14 cellular contexts compared by ENCODE assay signal in genomic region chr2:176174382-176174834, GRCh38. TPM values are rescaled to one million over a fixed set of nuclear protein-coding genes. Genes with fewer than 3 reads are reported as not detected.
DNase-seq lines count a peak whose midpoint lies in the region; ATAC-seq and TF ChIP-seq lines count a peak whose summit lies in the region.
"Had no signal": no experiment of that assay in that cellular context is flagged by ENCODE, and none has a peak within 500 bp of the region (broad histone marks: within the 10 kb centered on the region; RNA-seq: fewer than 3 reads in every experiment).

No MANE protein-coding gene starts in this region.

- no peak overlapping the region for H3K4me3 ChIP-seq in NT2/D1 (ENCODE audit: insufficient read length, low read depth)
- H3K4me3 ChIP-seq in esophagus muscularis mucosa: peak overlapping the region in 3 of 4 donors; percentile 8 to 12 (median 9)
- peak overlapping the region; percentile 19 for H3K4me3 ChIP-seq in osteoblast (ENCODE audit: insufficient read depth, low read length)
- H3K4me3 ChIP-seq in foreskin fibroblast (ENCODE audit: low read depth in 1 of 2, low read length in 2 of 2): no peak overlapping the region
- H3K4me3 ChIP-seq: skin epidermis, vagina had no signal

- H3K36me3 ChIP-seq in NT2/D1 (ENCODE audit: insufficient read depth, insufficient read length, low read length) (no peaks in the 10 kb centered on the region), esophagus muscularis mucosa (no peaks in the 10 kb centered on the region), osteoblast (ENCODE audit: insufficient read depth, low read length) (no peaks in the 10 kb centered on the region)
- H3K36me3 ChIP-seq: vagina had no signal

- peak overlapping the region; percentile 60 for H3K4me2 ChIP-seq in osteoblast (ENCODE audit: insufficient read depth, low read length)

- no peaks in the 10 kb centered on the region for H3K36me3 Mint-ChIP-seq in Calu3 (ENCODE audit: insufficient read depth, unreplicated experiment)

- DNase-seq in GM13976 (ENCODE audit: low spot score) (peak; percentile 25), NT2/D1 (ENCODE audit: low read depth, low spot score) (no peak), esophagus muscularis mucosa (ENCODE audit: extremely low spot score) (no peak), osteoblast (ENCODE audit: insufficient read length, low spot score, missing footprints) (peak; percentile 84), Calu3 (no peak), foreskin fibroblast (no peak)
- DNase-seq: activated CD4-positive, alpha-beta T cell treated with anti-CD3 and anti-CD28 coated beads, Interleukin-2, amount 50 U/mL, for 1 hour; effector CD8-positive, alpha-beta T cell; KG1 had no signal

- H3K9ac ChIP-seq in NT2/D1 (ENCODE audit: insufficient read length, low read depth): peak overlapping the region; percentile 37

- in situ Hi-C loops in GM13976 (cut with MboI; ENCODE audit: low sequenced_read_pairs, unreplicated experiment): no loop called here

- H4K20me1 ChIP-seq in osteoblast (ENCODE audit: insufficient read depth, low read length): no peaks in the 10 kb centered on the region

- peaks cover 8% of the 10 kb centered on the region for H3K27me3 Mint-ChIP-seq in Calu3 (ENCODE audit: unreplicated experiment)

- no peak for TF ChIP-seq CTCF in GM13976 (IDR thresholded peaks at IDR 0.05; ENCODE audit: borderline replicate concordance, control extremely low read depth, extremely low read depth, insufficient read depth, missing control alignments)
- no peak for TF ChIP-seq CTCF in esophagus muscularis mucosa (IDR thresholded peaks at IDR 0.05)
- no peak for TF ChIP-seq CTCF in osteoblast (IDR thresholded peaks at IDR 0.05; ENCODE audit: extremely low read depth, low read depth, low read length)
- TF ChIP-seq CTCF in Calu3 (IDR thresholded peaks at IDR 0.05; ENCODE audit: unreplicated experiment): no peak
- no peak for TF ChIP-seq CTCF in foreskin fibroblast (IDR thresholded peaks at IDR 0.05; ENCODE audit: low read depth, low read length)

- WGBS in esophagus muscularis mucosa: 26% methylated on average over 9 of the region's 15 CpGs

- ATAC-seq in HG03139 (IDR thresholded peaks at IDR 0.05; ENCODE audit: unreplicated experiment): no peak
- ATAC-seq in HG03469 (IDR thresholded peaks at IDR 0.05; ENCODE audit: unreplicated experiment): no peak

- no TSS peak for BruUV-seq in Calu3 (replicated peaks; lab: Mats Ljungman, UMichigan)

- intact Hi-C loops in esophagus muscularis mucosa (cut with DNase I): no loop called here
- intact Hi-C loops in Calu3 (cut with micrococcal nuclease; ENCODE audit: unreplicated experiment): loop anchor here (10.0 kb wide), 1 partner anchor 150 kb away; no protein-coding TSS in a partner anchor

- H3K27ac Mint-ChIP-seq in Calu3 (ENCODE audit: unreplicated experiment): no peak overlapping the region

- H3K79me2 ChIP-seq in osteoblast (ENCODE audit: insufficient read depth, low read length): no peaks in the 10 kb centered on the region

- peak overlapping the region; percentile 25 for H2AFZ ChIP-seq in osteoblast (ENCODE audit: low read length)

- H3K4me3 Mint-ChIP-seq in Calu3 (ENCODE audit: low read depth, unreplicated experiment): no peak overlapping the region

- CTCF ChIA-PET in Calu3 (lab: Charles Lee): interaction anchor here (0.9 kb wide), 1 partner anchor 380 kb away, joined by 3 read pairs; no protein-coding TSS in a partner anchor

- TF ChIP-seq POLR2A in esophagus muscularis mucosa (IDR thresholded peaks at IDR 0.05; ENCODE audit: low read depth): no peak

- H3K9me3 ChIP-seq in NT2/D1 (ENCODE audit: insufficient read depth, low read length) (no peaks in the 10 kb centered on the region), esophagus muscularis mucosa (no peaks in the 10 kb centered on the region), osteoblast (ENCODE audit: low read depth, low read length) (no peaks in the 10 kb centered on the region)
- H3K9me3 ChIP-seq: vagina had no signal

- H3K4me1 ChIP-seq in NT2/D1 (ENCODE audit: insufficient read depth, insufficient read length) (peaks cover 8% of the 10 kb centered on the region), esophagus muscularis mucosa (peaks cover 6 to 39% (median 31%) of the 10 kb centered on the region in 4 donors), osteoblast (ENCODE audit: insufficient read depth, low read length) (peaks cover 9% of the 10 kb centered on the region)

- H3K27me3 ChIP-seq in NT2/D1 (ENCODE audit: insufficient read depth, insufficient read length) (peaks cover 100% of the 10 kb centered on the region), esophagus muscularis mucosa (peaks cover 0 to 100% (median 68%) of the 10 kb centered on the region in 4 donors), osteoblast (ENCODE audit: insufficient read depth, low read length) (peaks cover 64% of the 10 kb centered on the region)

- no peak overlapping the region for H3K27ac ChIP-seq in esophagus muscularis mucosa (replicated peaks in 1 of 4)
- H3K27ac ChIP-seq in osteoblast (ENCODE audit: low read depth, low read length): no peak overlapping the region
- H3K27ac ChIP-seq: C4-2B, skin epidermis, vagina had no signal

- peaks cover 11% of the 10 kb centered on the region for H3K4me1 Mint-ChIP-seq in Calu3 (ENCODE audit: low read depth, unreplicated experiment)

- H3K9me3 Mint-ChIP-seq in Calu3 (ENCODE audit: low read depth, unreplicated experiment): no peaks in the 10 kb centered on the region

- no peak for TF ChIP-seq EP300 in esophagus muscularis mucosa (IDR thresholded peaks at IDR 0.05)

RNA-seq across cellular contexts. Expression of gene HOXD1, which starts 14.1 kb away (rescaled TPM):
- total RNA-seq in esophagus muscularis mucosa (under 1 TPM in 2 of 4 donors, not detected in 2; 0.19 to 0.34 TPM), osteoblast (not detected in 2 replicates), Calu3 (2022) (not detected in 2 replicates)

RNA-seq across cellular contexts. Expression of gene HOXD3, which starts 17.3 kb away (rescaled TPM):
- 1 to 10 TPM in 2 of 4 donors, under 1 TPM in 2; 0.86 to 2.1 (median 1.4) TPM for total RNA-seq in esophagus muscularis mucosa
- 1.1 and 2.1 TPM in 2 replicates for total RNA-seq in osteoblast
- total RNA-seq in Calu3 (2022): not detected in 2 replicates

RNA-seq across cellular contexts. Expression of gene HOXD4, which starts 23.1 kb away (rescaled TPM):
- total RNA-seq in esophagus muscularis mucosa (1 to 10 TPM in 2 of 4 donors, under 1 TPM in 2; 0.66 to 2.9 (median 1.9) TPM), osteoblast (0.36 and 1.2 TPM in 2 replicates), Calu3 (2022) (not detected in 2 replicates)

RNA-seq across cellular contexts. Expression of gene HOXD8, which starts 44.9 kb away (rescaled TPM):
- 1 to 10 TPM; 3.7 to 4.8 (median 4.3) TPM for total RNA-seq in esophagus muscularis mucosa
- total RNA-seq in osteoblast: 3.3 and 5.6 TPM in 2 replicates
- not detected in 2 replicates for total RNA-seq in Calu3 (2022)

RNA-seq across cellular contexts. Expression of gene HOXD9, which starts 51.9 kb away (rescaled TPM):
- total RNA-seq in esophagus muscularis mucosa: 1 to 10 TPM in 1 of 4 donors, under 1 TPM in 3; 0.83 to 2.2 (median 0.99) TPM
- 0.36 and 0.59 TPM in 2 replicates for total RNA-seq in osteoblast
- total RNA-seq in Calu3 (2022): not detected in 2 replicates

Comparison
In these comparisons a context has a peak if more than half of its experiments do, and no peak if none do; other contexts are left out.
1. DNase-seq: peak in GM13976 (single experiment) and osteoblast (single experiment); none in NT2/D1 (single experiment), esophagus muscularis mucosa (single experiment), Calu3 (single experiment) and foreskin fibroblast (0 of 2).
2. H3K4me3 ChIP-seq: peak in esophagus muscularis mucosa (3 of 4) and osteoblast (single experiment); none in NT2/D1 (single experiment) and foreskin fibroblast (0 of 2).